Comparison of ENCODE assay signal across 1 cellular context in the genomic region with DNA sequence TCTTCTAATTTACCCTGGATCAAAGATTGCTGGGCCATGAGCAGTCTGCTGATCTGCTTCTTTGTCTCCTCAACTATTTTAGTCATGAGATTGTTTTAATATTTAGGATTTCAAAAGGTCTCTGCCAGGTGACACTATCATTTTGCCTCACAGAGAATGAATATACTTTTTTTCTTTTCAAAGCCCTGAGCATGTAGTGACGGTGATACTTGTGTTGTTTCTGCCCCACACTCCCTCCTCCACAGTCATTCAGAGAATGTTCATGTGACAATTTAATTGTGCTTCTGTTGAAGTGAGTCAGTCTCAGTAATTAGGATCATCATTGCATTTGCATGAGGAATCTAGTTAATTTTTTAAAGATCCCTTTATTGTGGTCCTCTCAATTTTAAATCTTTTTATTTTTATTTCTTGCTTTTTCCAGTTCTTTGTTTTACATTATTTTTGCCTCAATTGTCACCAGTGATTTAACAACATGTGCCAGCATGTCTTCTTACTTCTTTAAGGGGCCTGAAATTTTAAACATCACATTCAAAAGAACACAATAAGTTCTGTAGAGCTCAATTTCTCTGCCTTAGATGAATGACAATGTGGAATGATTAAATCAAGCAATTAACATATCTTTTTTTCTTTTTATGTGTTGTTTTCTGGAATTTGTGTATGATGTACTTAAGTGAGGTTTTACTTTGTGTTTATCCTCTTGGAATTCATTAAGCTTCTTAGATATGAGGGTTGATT.
TF ChIP-seq lines count a peak whose summit lies in the region.

No MANE protein-coding gene starts in this region.

TF ChIP-seq in GM12878, 131 proteins besides CTCF, POLR2A, EP300 and RAD21 (continued from another document and continues in another):
- no peak for TF ChIP-seq ZNF274 (IDR thresholded peaks at IDR 0.05; ENCODE audit: insufficient read depth, insufficient read length)
- TF ChIP-seq, protein P1, sequence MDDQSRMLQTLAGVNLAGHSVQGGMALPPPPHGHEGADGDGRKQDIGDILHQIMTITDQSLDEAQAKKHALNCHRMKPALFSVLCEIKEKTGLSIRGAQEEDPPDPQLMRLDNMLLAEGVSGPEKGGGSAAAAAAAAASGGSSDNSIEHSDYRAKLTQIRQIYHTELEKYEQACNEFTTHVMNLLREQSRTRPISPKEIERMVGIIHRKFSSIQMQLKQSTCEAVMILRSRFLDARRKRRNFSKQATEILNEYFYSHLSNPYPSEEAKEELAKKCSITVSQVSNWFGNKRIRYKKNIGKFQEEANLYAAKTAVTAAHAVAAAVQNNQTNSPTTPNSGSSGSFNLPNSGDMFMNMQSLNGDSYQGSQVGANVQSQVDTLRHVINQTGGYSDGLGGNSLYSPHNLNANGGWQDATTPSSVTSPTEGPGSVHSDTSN (IDR thresholded peaks at IDR 0.05; ENCODE audit: insufficient replicate concordance, low read depth, low read length) = no peak
- no peak for TF ChIP-seq MYB (IDR thresholded peaks at IDR 0.05; ENCODE audit: borderline replicate concordance, low read depth, low read length)
- no peak for TF ChIP-seq SUZ12 (IDR thresholded peaks at IDR 0.05; ENCODE audit: unreplicated experiment)
- TF ChIP-seq MEF2A (IDR thresholded peaks at IDR 0.05; ENCODE audit: insufficient read depth, low read depth, low read length) = no peak
- no peak for TF ChIP-seq TARDBP (IDR thresholded peaks at IDR 0.05; ENCODE audit: borderline replicate concordance)
- TF ChIP-seq HCFC1 (IDR thresholded peaks at IDR 0.05; ENCODE audit: low read length) = no peak
- TF ChIP-seq, protein P2, sequence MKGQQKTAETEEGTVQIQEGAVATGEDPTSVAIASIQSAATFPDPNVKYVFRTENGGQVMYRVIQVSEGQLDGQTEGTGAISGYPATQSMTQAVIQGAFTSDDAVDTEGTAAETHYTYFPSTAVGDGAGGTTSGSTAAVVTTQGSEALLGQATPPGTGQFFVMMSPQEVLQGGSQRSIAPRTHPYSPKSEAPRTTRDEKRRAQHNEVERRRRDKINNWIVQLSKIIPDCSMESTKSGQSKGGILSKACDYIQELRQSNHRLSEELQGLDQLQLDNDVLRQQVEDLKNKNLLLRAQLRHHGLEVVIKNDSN (IDR thresholded peaks at IDR 0.05; ENCODE audit: borderline replicate concordance, extremely low read length, insufficient read depth, low read depth, low read length) = no peak
- no peak for TF ChIP-seq SREBF1 (IDR thresholded peaks at IDR 0.05; ENCODE audit: low read length)
- peak in 1 of 2 experiments; percentile 69; a peak in 1 of 4 replicates for TF ChIP-seq BHLHE40 (IDR thresholded peaks at IDR 0.05; ENCODE audit: borderline replicate concordance in 1 of 2, low read depth in 2 of 2, low read length in 1 of 2)
- peak; percentile 67; the same call in 1 of the 2 replicates for TF ChIP-seq BMI1 (IDR thresholded peaks at IDR 0.05; ENCODE audit: borderline replicate concordance)
- TF ChIP-seq GABPA (IDR thresholded peaks at IDR 0.05; ENCODE audit: low read depth) = no peak
- TF ChIP-seq EGR1 (IDR thresholded peaks at IDR 0.05; ENCODE audit: borderline replicate concordance in 1 of 2, low read depth in 2 of 2, low read length in 2 of 2) = no peak
- TF ChIP-seq, protein P3, sequence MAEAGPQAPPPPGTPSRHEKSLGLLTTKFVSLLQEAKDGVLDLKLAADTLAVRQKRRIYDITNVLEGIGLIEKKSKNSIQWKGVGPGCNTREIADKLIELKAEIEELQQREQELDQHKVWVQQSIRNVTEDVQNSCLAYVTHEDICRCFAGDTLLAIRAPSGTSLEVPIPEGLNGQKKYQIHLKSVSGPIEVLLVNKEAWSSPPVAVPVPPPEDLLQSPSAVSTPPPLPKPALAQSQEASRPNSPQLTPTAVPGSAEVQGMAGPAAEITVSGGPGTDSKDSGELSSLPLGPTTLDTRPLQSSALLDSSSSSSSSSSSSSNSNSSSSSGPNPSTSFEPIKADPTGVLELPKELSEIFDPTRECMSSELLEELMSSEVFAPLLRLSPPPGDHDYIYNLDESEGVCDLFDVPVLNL (IDR thresholded peaks at IDR 0.05; ENCODE audit: low read depth, low read length) = no peak
- 0 out of 2 replicates have a peak, but pooled peaks have one; percentile 50 for TF ChIP-seq NBN (IDR thresholded peaks at IDR 0.05)
- no peak for TF ChIP-seq PML (IDR thresholded peaks at IDR 0.05; ENCODE audit: low read length)
- TF ChIP-seq ZBTB11 (CRISPR knock-in tag; IDR thresholded peaks at IDR 0.05) = no peak
- no peak for TF ChIP-seq BACH1 (IDR thresholded peaks at IDR 0.05; ENCODE audit: borderline replicate concordance)
- peak in 1 of 2 experiments; percentile 33; a peak in 2 of 4 replicates for TF ChIP-seq IKZF2 (IDR thresholded peaks at IDR 0.05)
- TF ChIP-seq ZSCAN29 (IDR thresholded peaks at IDR 0.05) = no peak
- TF ChIP-seq CHD1 (IDR thresholded peaks at IDR 0.05; ENCODE audit: low read depth, low read length) = no peak
- no peak for TF ChIP-seq SMC3 (IDR thresholded peaks at IDR 0.05; ENCODE audit: borderline replicate concordance, low read length)
- TF ChIP-seq ATF7 (IDR thresholded peaks at IDR 0.05; ENCODE audit: low read depth) = peak; percentile 47; the same call in 1 of the 2 replicates
- TF ChIP-seq ZNF384 (IDR thresholded peaks at IDR 0.05; ENCODE audit: borderline replicate concordance, low read depth, low read length) = no peak; the same call in 1 of the 2 replicates
- 0 out of 2 replicates have a peak, but pooled peaks have one; percentile 41 for TF ChIP-seq BCL11A (IDR thresholded peaks at IDR 0.05; ENCODE audit: low read depth, low read length)
- TF ChIP-seq NR2F1 (conservative IDR thresholded peaks at IDR 0.05) = no peak
- no peak for TF ChIP-seq POLR2AphosphoS2 (IDR thresholded peaks at IDR 0.05; ENCODE audit: low read depth, low read length)
- no peak for TF ChIP-seq KAT2A (conservative IDR thresholded peaks at IDR 0.05; ENCODE audit: control insufficient read depth, low read depth, low read length)
- no peak for TF ChIP-seq NKRF (conservative IDR thresholded peaks at IDR 0.05)
- TF ChIP-seq BCL3 (IDR thresholded peaks at IDR 0.05; ENCODE audit: borderline replicate concordance, insufficient read depth, low read depth, low read length, poor library complexity, severe bottlenecking) = no peak
- peak; percentile 75 for TF ChIP-seq RAD51 (IDR thresholded peaks at IDR 0.05)
- TF ChIP-seq MYC (IDR thresholded peaks at IDR 0.05; ENCODE audit: insufficient read depth, insufficient read length, insufficient replicate concordance, low read length, severe bottlenecking) = no peak
- no peak for TF ChIP-seq CHD2 (IDR thresholded peaks at IDR 0.05; ENCODE audit: borderline replicate concordance, low read depth, low read length)
- no peak for TF ChIP-seq CBFB (IDR thresholded peaks at IDR 0.05; ENCODE audit: low read depth)
- TF ChIP-seq ZBTB4 (CRISPR knock-in tag; IDR thresholded peaks at IDR 0.05) = no peak
- peak; percentile 62; the same call in 1 of the 2 replicates for TF ChIP-seq JUND (IDR thresholded peaks at IDR 0.05; ENCODE audit: low read depth, low read length)
- no peak for TF ChIP-seq HDGF (IDR thresholded peaks at IDR 0.05)
- no peak for TF ChIP-seq POU2F2 (IDR thresholded peaks at IDR 0.05; ENCODE audit: borderline replicate concordance, low read depth, low read length)
- TF ChIP-seq RCOR1 (conservative IDR thresholded peaks at IDR 0.05; ENCODE audit: low read depth, low read length) = no peak
- TF ChIP-seq, protein P4, sequence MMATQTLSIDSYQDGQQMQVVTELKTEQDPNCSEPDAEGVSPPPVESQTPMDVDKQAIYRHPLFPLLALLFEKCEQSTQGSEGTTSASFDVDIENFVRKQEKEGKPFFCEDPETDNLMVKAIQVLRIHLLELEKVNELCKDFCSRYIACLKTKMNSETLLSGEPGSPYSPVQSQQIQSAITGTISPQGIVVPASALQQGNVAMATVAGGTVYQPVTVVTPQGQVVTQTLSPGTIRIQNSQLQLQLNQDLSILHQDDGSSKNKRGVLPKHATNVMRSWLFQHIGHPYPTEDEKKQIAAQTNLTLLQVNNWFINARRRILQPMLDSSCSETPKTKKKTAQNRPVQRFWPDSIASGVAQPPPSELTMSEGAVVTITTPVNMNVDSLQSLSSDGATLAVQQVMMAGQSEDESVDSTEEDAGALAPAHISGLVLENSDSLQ (IDR thresholded peaks at IDR 0.05) = no peak
